In the genomic region with DNA sequence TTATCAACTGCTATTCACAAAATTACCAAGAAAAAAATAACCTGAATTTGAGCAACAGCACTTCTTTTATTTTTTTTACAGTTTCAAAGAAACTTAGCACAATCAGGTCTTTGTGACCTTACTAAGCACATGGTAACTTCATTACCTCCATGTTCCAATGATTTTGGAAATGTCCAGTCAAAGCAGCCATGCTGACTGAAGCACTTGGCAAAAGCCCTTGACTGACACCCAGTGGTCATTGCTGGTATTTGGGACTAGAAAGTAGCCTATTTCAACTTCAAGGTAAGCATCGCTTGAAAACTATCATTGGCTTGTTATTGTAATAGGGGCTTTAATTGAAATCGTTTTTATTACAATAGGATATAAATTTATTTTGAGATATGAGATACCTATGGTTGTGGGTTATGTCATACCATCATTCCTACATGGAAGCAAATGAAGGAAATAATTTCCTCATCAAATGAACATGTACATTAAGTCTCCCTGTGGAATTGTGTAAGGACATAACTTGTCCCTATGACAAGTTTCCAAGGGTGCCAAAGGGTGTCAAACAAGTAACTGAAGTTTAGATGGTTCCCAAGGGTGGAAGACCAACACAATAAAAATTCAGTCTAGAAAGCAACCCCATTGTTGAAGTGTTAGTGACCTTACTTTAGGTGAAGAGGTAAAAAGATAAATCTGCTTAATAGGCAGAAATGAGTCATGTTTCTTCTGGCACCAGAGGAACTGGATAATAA, we compare ENCODE assay signal across 9 cellular contexts. TPM values are rescaled to one million over a fixed set of nuclear protein-coding genes. Genes with fewer than 3 reads are reported as not detected.
DNase-seq lines count a peak whose midpoint lies in the region; ATAC-seq and TF ChIP-seq lines count a peak whose summit lies in the region.
"Had no signal": no experiment of that assay in that cellular context is flagged by ENCODE, and none has a peak within 500 bp of the region (broad histone marks: within the 10 kb centered on the region; RNA-seq: fewer than 3 reads in every experiment).

No MANE protein-coding gene starts in this region.

- DNase-seq in Calu3 (peak; percentile 74), GM19238 (ENCODE audit: insufficient read length, low spot score) (peak; percentile 5), NCI-H345 treated with DMSO at 0.1 percent for 48 hours (lab: John Stamatoyannopoulos, UW; ENCODE audit: unreplicated experiment) (peak; percentile 19), foreskin fibroblast (peak; percentile 45 to 84), ovary (peak in 4 of 5 donors; percentile 9 to 21 (median 15))
- peak; percentile 59 for DNase-seq in activated CD8-positive, alpha-beta memory T cell treated with anti-CD3 and anti-CD28 coated beads for 24 hours
- no peak for DNase-seq in effector CD8-positive, alpha-beta T cell (lab: John Stamatoyannopoulos, UW)

- no peak for TF ChIP-seq EP300 in ovary (IDR thresholded peaks at IDR 0.05)

- no peaks in the 10 kb centered on the region for H3K36me3 ChIP-seq in ovary

- peak; percentile 58 for ATAC-seq in HG03108 (IDR thresholded peaks at IDR 0.05; ENCODE audit: unreplicated experiment)

- H3K27ac Mint-ChIP-seq in Calu3 (ENCODE audit: unreplicated experiment), result no peak overlapping the region

- TF ChIP-seq CTCF in Calu3 (IDR thresholded peaks at IDR 0.05; ENCODE audit: unreplicated experiment) (peak; percentile 43), foreskin fibroblast (IDR thresholded peaks at IDR 0.05; ENCODE audit: low read depth, low read length) (peak; percentile 88), ovary (IDR thresholded peaks at IDR 0.05) (peak in 1 of 3 donors; percentile 18)

- H3K9me3 Mint-ChIP-seq in Calu3 (ENCODE audit: low read depth, unreplicated experiment), result no peaks in the 10 kb centered on the region

- H3K27me3 ChIP-seq in ovary, result no peaks in the 10 kb centered on the region

- no peak for TF ChIP-seq POLR2A in ovary (IDR thresholded peaks at IDR 0.05)

- H3K27ac ChIP-seq in ovary, result no peak overlapping the region

- no peaks in the 10 kb centered on the region for H3K4me1 ChIP-seq in ovary (ENCODE audit: insufficient read depth)

- H3K4me3 ChIP-seq in foreskin fibroblast (ENCODE audit: low read depth in 1 of 2, low read length in 2 of 2) (no peak overlapping the region), ovary (no peak overlapping the region)

- no peak overlapping the region for H3K4me3 Mint-ChIP-seq in Calu3 (ENCODE audit: low read depth, unreplicated experiment)

- H3K36me3 Mint-ChIP-seq in Calu3 (ENCODE audit: insufficient read depth, unreplicated experiment), result no peaks in the 10 kb centered on the region

- intact Hi-C loops in Calu3 (cut with micrococcal nuclease; ENCODE audit: unreplicated experiment), result loop anchor here (1.0 to 10.0 kb wide), 4 partner anchors 77 to 1056 kb away; no protein-coding TSS in a partner anchor
- intact Hi-C loops in ovary (cut with DNase I), result loop anchor here in 2 of 4 donors (10.0 kb wide), 1 partner anchor 1912 kb away; no protein-coding TSS in a partner anchor

- CTCF ChIA-PET in Calu3 (lab: Charles Lee), result no interaction called here

- WGBS in ovary, 3 donors, result 7 to 15% (median 9%) methylated on average over 2 of the region's 2 CpGs

- no peaks in the 10 kb centered on the region for H3K27me3 Mint-ChIP-seq in Calu3 (ENCODE audit: unreplicated experiment)

- no peaks in the 10 kb centered on the region for H3K9me3 ChIP-seq in ovary

- H3K4me1 Mint-ChIP-seq in Calu3 (ENCODE audit: low read depth, unreplicated experiment), result peaks cover 8% of the 10 kb centered on the region

- BruUV-seq in Calu3 (replicated peaks; lab: Mats Ljungman, UMichigan), result no TSS peak

RNA-seq across cellular contexts. Expression of gene ANXA10, which starts 15.2 kb away (rescaled TPM):
- total RNA-seq in Calu3 (2022) (43.2 and 58.3 TPM in 2 replicates), ovary (under 1 TPM in 1 of 7 donors, not detected in 6; 0.47 TPM)
- under 1 TPM; 0.08 to 0.28 TPM for polyA plus RNA-seq in ovary
- total RNA-seq: subcutaneous adipose tissue had no signal

Comparison
In these comparisons a context has a peak if more than half of its experiments do, and no peak if none do; other contexts are left out.
1. RNA of gene ANXA10, which starts 15.2 kb away (total RNA-seq): 43.2 to 58.3 TPM in Calu3; 0.47 TPM in ovary; every median in the first group is over 10 times any median in the second.